ENCODE assay signal across 25 cellular contexts in genomic region chr17:79560527-79560926, GRCh38. TPM values are rescaled to one million over a fixed set of nuclear protein-coding genes. Genes with fewer than 3 reads are reported as not detected.
"Had no signal": no experiment of that assay in that cellular context is flagged by ENCODE, and none has a peak within 500 bp of the region (broad histone marks: within the 10 kb centered on the region; RNA-seq: fewer than 3 reads in every experiment).

No MANE protein-coding gene starts in this region.

- H3K4me2 ChIP-seq: SK-N-SH had no signal

- H3K9ac ChIP-seq: SK-N-SH had no signal

- H3K4me3 ChIP-seq: MG63 had no signal

- DNase-seq: IMR-90, Karpas-422, KG1, MG63, NCI-H1092, NCI-H1105 treated with DMSO at 0.1 percent for 48 hours, NCI-H1417 treated with DMSO at 0.1 percent for 48 hours, NCI-H146, NCI-H1694 treated with DMSO at 0.1 percent for 48 hours, NCI-H1930, NCI-H2081, NCI-H2107, NCI-H2171 treated with DMSO at 0.1 percent for 48 hours, NCI-H226, NCI-H446, NCI-H510A, NCI-H524 treated with DMSO at 0.1 percent for 48 hours, NCI-H69, NCI-H774, RPMI8226, SHP77, SK-N-SH, SW 1271 had no signal

- H3K36me3 ChIP-seq: MG63 had no signal

- H3K9me3 ChIP-seq: MG63, SK-N-SH had no signal

RNA-seq across cellular contexts. Expression of gene RBFOX3, which starts 50.3 kb away (rescaled TPM):
- total RNA-seq: HepG2, IMR-90, SK-MEL-5 had no signal
- polyA plus RNA-seq: HepG2, SK-N-SH had no signal
